ENCODE assay signal across 1 cellular context in genomic region chr5:17203329-17204132, GRCh38.
TF ChIP-seq lines count a peak whose summit lies in the region.

No MANE protein-coding gene starts in this region.

TF ChIP-seq in GM23338, 12 proteins besides CTCF, POLR2A, EP300 and RAD21 (continued from another document):
- TF ChIP-seq, protein P1, sequence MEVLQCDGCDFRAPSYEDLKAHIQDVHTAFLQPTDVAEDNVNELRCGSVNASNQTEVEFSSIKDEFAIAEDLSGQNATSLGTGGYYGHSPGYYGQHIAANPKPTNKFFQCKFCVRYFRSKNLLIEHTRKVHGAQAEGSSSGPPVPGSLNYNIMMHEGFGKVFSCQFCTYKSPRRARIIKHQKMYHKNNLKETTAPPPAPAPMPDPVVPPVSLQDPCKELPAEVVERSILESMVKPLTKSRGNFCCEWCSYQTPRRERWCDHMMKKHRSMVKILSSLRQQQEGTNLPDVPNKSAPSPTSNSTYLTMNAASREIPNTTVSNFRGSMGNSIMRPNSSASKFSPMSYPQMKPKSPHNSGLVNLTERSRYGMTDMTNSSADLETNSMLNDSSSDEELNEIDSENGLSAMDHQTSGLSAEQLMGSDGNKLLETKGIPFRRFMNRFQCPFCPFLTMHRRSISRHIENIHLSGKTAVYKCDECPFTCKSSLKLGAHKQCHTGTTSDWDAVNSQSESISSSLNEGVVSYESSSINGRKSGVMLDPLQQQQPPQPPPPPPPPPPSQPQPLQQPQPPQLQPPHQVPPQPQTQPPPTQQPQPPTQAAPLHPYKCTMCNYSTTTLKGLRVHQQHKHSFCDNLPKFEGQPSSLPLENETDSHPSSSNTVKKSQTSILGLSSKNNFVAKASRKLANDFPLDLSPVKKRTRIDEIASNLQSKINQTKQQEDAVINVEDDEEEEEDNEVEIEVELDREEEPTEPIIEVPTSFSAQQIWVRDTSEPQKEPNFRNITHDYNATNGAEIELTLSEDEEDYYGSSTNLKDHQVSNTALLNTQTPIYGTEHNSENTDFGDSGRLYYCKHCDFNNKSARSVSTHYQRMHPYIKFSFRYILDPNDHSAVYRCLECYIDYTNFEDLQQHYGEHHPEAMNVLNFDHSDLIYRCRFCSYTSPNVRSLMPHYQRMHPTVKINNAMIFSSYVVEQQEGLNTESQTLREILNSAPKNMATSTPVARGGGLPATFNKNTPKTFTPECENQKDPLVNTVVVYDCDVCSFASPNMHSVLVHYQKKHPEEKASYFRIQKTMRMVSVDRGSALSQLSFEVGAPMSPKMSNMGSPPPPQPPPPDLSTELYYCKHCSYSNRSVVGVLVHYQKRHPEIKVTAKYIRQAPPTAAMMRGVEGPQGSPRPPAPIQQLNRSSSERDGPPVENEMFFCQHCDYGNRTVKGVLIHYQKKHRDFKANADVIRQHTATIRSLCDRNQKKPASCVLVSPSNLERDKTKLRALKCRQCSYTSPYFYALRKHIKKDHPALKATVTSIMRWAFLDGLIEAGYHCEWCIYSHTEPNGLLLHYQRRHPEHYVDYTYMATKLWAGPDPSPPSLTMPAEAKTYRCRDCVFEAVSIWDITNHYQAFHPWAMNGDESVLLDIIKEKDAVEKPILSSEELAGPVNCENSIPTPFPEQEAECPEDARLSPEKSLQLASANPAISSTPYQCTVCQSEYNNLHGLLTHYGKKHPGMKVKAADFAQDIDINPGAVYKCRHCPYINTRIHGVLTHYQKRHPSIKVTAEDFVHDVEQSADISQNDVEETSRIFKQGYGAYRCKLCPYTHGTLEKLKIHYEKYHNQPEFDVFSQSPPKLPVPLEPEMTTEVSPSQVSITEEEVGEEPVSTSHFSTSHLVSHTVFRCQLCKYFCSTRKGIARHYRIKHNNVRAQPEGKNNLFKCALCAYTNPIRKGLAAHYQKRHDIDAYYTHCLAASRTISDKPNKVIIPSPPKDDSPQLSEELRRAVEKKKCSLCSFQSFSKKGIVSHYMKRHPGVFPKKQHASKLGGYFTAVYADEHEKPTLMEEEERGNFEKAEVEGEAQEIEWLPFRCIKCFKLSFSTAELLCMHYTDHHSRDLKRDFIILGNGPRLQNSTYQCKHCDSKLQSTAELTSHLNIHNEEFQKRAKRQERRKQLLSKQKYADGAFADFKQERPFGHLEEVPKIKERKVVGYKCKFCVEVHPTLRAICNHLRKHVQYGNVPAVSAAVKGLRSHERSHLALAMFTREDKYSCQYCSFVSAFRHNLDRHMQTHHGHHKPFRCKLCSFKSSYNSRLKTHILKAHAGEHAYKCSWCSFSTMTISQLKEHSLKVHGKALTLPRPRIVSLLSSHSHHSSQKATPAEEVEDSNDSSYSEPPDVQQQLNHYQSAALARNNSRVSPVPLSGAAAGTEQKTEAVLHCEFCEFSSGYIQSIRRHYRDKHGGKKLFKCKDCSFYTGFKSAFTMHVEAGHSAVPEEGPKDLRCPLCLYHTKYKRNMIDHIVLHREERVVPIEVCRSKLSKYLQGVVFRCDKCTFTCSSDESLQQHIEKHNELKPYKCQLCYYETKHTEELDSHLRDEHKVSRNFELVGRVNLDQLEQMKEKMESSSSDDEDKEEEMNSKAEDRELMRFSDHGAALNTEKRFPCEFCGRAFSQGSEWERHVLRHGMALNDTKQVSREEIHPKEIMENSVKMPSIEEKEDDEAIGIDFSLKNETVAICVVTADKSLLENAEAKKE (CRISPR knock-in tag; IDR thresholded peaks at IDR 0.05), result no peak
- no peak for TF ChIP-seq EZH2phosphoT487 (IDR thresholded peaks at IDR 0.05; ENCODE audit: unreplicated experiment)
- TF ChIP-seq STAT1 (IDR thresholded peaks at IDR 0.05; ENCODE audit: unreplicated experiment), result no peak
- no peak for TF ChIP-seq EZH2 (IDR thresholded peaks at IDR 0.05; ENCODE audit: low read depth, unreplicated experiment)
- TF ChIP-seq REST (IDR thresholded peaks at IDR 0.05; ENCODE audit: unreplicated experiment), result no peak
- no peak for TF ChIP-seq ETS1 (IDR thresholded peaks at IDR 0.05)
- TF ChIP-seq ZNF114 (CRISPR knock-in tag; IDR thresholded peaks at IDR 0.05), result no peak
- no peak for TF ChIP-seq JUNB (IDR thresholded peaks at IDR 0.05; ENCODE audit: unreplicated experiment)
